5 cellular contexts compared by ENCODE assay signal in genomic region chr6:104559435-104560202, GRCh38.
"Had no signal": no experiment of that assay in that cellular context is flagged by ENCODE, and none has a peak within 500 bp of the region (broad histone marks: within the 10 kb centered on the region; RNA-seq: fewer than 3 reads in every experiment).

No MANE protein-coding gene starts in this region.

- H3K4me3 ChIP-seq: GM23338 had no signal

- DNase-seq: H9, KBM-7 had no signal

- ATAC-seq: GM23338, HepG2 had no signal

- H3K27ac ChIP-seq: HL-60 had no signal

- H3K4me2 ChIP-seq: GM23338 had no signal

- H2AFZ ChIP-seq: GM23338 had no signal
